8 cellular contexts compared by ENCODE assay signal in the genomic region with DNA sequence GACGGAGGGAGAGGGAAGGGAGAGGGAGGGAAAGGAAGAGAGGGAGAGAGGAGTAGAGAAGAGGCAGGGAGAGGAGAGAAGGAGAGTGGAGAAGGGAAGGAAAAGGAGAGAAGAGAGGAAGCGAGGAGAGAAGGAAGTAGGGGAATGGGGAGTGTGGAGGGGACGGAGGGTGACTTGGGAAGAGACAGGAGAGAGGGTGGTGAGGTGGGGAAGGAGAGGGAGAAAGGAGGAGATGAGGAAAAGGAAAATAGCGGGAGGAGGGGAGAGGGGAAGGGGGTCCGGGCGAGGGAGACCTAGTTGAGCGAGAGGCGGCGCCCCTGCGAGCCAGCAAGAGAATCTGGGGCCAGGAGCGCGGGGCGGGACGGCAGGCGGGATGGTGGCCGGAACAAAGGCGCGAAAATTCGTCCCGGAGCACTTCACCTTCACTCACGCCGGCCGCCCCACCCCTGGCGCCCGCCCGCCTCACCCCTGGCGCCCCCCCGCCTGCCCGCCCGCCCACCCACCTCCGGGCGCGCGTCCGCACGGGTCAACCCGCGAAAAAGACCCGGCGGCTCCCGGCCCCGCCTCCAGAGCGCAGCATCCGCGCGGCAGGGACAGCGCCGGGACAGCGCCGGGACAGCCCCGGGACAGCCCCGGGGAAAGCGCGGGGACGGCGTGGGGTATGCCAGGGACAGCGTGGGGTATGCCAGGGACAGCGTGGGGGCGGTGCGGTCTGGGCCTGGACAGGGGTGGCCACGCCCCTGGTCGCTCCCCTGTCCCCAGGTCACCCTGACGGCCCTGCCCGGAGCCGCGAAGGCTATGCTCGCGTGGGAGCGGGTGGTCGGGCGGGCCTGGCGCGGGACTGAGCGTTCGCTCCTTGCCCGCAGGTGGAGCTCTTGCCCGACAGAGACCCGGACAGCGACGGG. TPM values are rescaled to one million over a fixed set of nuclear protein-coding genes. Genes with fewer than 3 reads are reported as not detected.
A peak's percentile ranks its signal among the peaks of the same experiment; 100 is the strongest.
DNase-seq lines count a peak whose midpoint lies in the region; TF ChIP-seq lines count a peak whose summit lies in the region.

No MANE protein-coding gene starts in this region.

- CTCF ChIA-PET in RWPE1 (lab: Yijun Ruan, JAX), result interaction anchor here (0.6 to 1.6 kb wide), 3 partner anchors 10 to 119 kb away, joined by 3 to 4 read pairs (median 3); no protein-coding TSS in a partner anchor

- TF ChIP-seq CTCF in RWPE1 (conservative IDR thresholded peaks at IDR 0.05; ENCODE audit: low read depth), result 0 out of 2 replicates have a peak, but pooled peaks have one; percentile 13
- TF ChIP-seq CTCF in testis (IDR thresholded peaks at IDR 0.05), result no peak

- intact Hi-C loops in testis (cut with DNase I; ENCODE audit: low total_unique reads), result no loop called here

- H3K4me3 ChIP-seq in iPS DF 6.9 (ENCODE audit: low read length), result peak overlapping the region; percentile 93; the same call in 1 of the 2 replicates
- peak overlapping the region; percentile 39 to 51 for H3K4me3 ChIP-seq in testis

- POLR2A ChIA-PET in RWPE1 (lab: Yijun Ruan, JAX; ENCODE audit: low non-redundant PET), result no interaction called here

- DNase-seq in DMS 273 (lab: John Stamatoyannopoulos, UW; ENCODE audit: unreplicated experiment) (peak; percentile 72), DMS 273 treated with DMSO at 0.1 percent for 48 hours (lab: John Stamatoyannopoulos, UW) (no peak), RWPE1 (ENCODE audit: low spot score) (peak; percentile 51), iPS DF 6.9 (ENCODE audit: low read depth, low spot score) (no peak), testis (peak; percentile 48), SIG-M5 (lab: John Stamatoyannopoulos, UW) (no peak), mesenteric fat pad (ENCODE audit: low spot score) (no peak), EL (no peak)

- TF ChIP-seq POLR2A in testis (IDR thresholded peaks at IDR 0.05), result no peak

- H3K27ac ChIP-seq in RWPE1, result no peak overlapping the region
- no peak overlapping the region for H3K27ac ChIP-seq in iPS DF 6.9 (ENCODE audit: low read length)
- no peak overlapping the region for H3K27ac ChIP-seq in testis

- H3K4me1 ChIP-seq in iPS DF 6.9 (ENCODE audit: control insufficient read depth, insufficient read depth, low read length) (0 out of 2 replicates have a peak, but pooled peaks cover 4% of the 10 kb centered on the region), testis (peaks cover 13% of the 10 kb centered on the region)

- WGBS in iPS DF 6.9 (ENCODE audit: insufficient coverage, insufficient read length), result 100% methylated on average over 2 of the region's 80 CpGs
- 1 to 3% methylated on average over 20 to 44 of the region's 80 CpGs for WGBS in testis, 2 donors

- H3K9me3 ChIP-seq in iPS DF 6.9 (ENCODE audit: control insufficient read depth, insufficient read depth, low read length), result no peaks in the 10 kb centered on the region
- no peaks in the 10 kb centered on the region for H3K9me3 ChIP-seq in testis

- H3K36me3 ChIP-seq in iPS DF 6.9 (ENCODE audit: control insufficient read depth, insufficient read depth, low read length) (no peaks in the 10 kb centered on the region), testis (ENCODE audit: low read depth, missing control alignments) (no peaks in the 10 kb centered on the region)

- H3K27me3 ChIP-seq in iPS DF 6.9 (ENCODE audit: control insufficient read depth, insufficient read depth, low read length), result peaks cover 24% of the 10 kb centered on the region
- no peaks in the 10 kb centered on the region for H3K27me3 ChIP-seq in testis

RNA-seq across cellular contexts. Expression of gene VSTM2A, which starts 4.2 kb away (rescaled TPM):
- total RNA-seq in testis (1 to 10 TPM; 1.2 to 5.6 TPM), mesenteric fat pad (not detected)
- polyA plus RNA-seq in testis (ENCODE audit: insufficient read depth, low read depth, low replicate concordance), result 1.6 TPM

Comparison
In these comparisons a context has a peak if more than half of its experiments do, and no peak if none do; other contexts are left out.
1. DNase-seq: peak in DMS 273 (single experiment), RWPE1 (single experiment) and testis (single experiment); none in DMS 273 treated with DMSO at 0.1 percent for 48 hours (single experiment), iPS DF 6.9 (single experiment), SIG-M5 (single experiment), mesenteric fat pad (single experiment) and EL (single experiment).